Comparison of ENCODE assay signal across 17 cellular contexts in the genomic region with DNA sequence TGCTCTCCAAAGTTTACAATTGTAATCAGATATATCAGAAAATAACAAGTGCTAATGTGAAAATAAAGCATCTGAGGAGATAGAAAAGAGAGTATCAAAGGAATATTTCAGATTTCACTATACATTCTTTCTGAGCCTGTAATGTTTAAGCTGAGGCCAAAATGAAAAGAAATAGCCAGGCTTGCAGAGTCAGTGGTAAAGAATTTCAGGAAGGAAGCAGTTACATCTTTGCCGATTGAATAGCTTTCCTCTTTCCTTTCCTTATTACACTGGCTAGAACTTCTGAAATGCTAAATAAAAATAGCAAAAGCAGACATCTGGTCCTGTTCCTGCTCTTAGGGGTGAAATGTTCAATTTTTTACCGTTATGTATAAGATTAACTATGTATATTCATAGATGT.
A peak's percentile ranks its signal among the peaks of the same experiment; 100 is the strongest.
DNase-seq lines count a peak whose midpoint lies in the region; ATAC-seq and TF ChIP-seq lines count a peak whose summit lies in the region.
"Had no signal": no experiment of that assay in that cellular context is flagged by ENCODE, and none has a peak within 500 bp of the region (broad histone marks: within the 10 kb centered on the region; RNA-seq: fewer than 3 reads in every experiment).

No MANE protein-coding gene starts in this region.

- H3K27me3 Mint-ChIP-seq in CD14-positive monocyte (ENCODE audit: low read depth in 3 of 3) = peaks cover 0 to 2% (median 0%) of the 10 kb centered on the region in 3 donors
- H3K27me3 Mint-ChIP-seq in stimulated activated memory B cell treated with anti-CD40 and anti-IgM and Interleukin-4, amounts not matched to agents 10 μg/mL and 1 μg/mL and 100 μg/mL, for 72 hours = no peaks in the 10 kb centered on the region
- H3K27me3 Mint-ChIP-seq: stimulated activated naive CD8-positive, alpha-beta T cell treated with anti-CD3 and anti-CD28 coated beads, Interleukin-15, amount 100 ng/mL, for 72 hours had no signal

- peaks cover 0 to 7% (median 4%) of the 10 kb centered on the region in 7 donors for H3K9me3 Mint-ChIP-seq in CD14-positive monocyte
- H3K9me3 Mint-ChIP-seq in stimulated activated memory B cell treated with anti-CD40 and anti-IgM and Interleukin-4, amounts not matched to agents 10 μg/mL and 1 μg/mL and 100 μg/mL, for 72 hours = peaks cover 6% of the 10 kb centered on the region

- peak overlapping the region; percentile 20 for H3K4me2 ChIP-seq in skeletal muscle satellite cell (ENCODE audit: low read length)

- H3K27ac ChIP-seq in ascending aorta = no peak overlapping the region
- H3K27ac ChIP-seq: vagina had no signal

- no peak for ATAC-seq in stimulated activated memory B cell treated with anti-CD40 and anti-IgM and Interleukin-4, amounts not matched to agents 10 μg/mL and 1 μg/mL and 100 μg/mL, for 72 hours
- ATAC-seq: GM12878; stimulated activated naive CD8-positive, alpha-beta T cell treated with anti-CD3 and anti-CD28 coated beads, Interleukin-15, amount 100 ng/mL, for 72 hours had no signal

- no peaks in the 10 kb centered on the region for H3K4me1 Mint-ChIP-seq in CD14-positive monocyte
- H3K4me1 Mint-ChIP-seq in stimulated activated memory B cell treated with anti-CD40 and anti-IgM and Interleukin-4, amounts not matched to agents 10 μg/mL and 1 μg/mL and 100 μg/mL, for 72 hours = no peaks in the 10 kb centered on the region
- H3K4me1 Mint-ChIP-seq: mesothelial cell of epicardium; stimulated activated naive CD8-positive, alpha-beta T cell treated with anti-CD3 and anti-CD28 coated beads, Interleukin-15, amount 100 ng/mL, for 72 hours had no signal

- H3K4me3 Mint-ChIP-seq in CD14-positive monocyte = no peak overlapping the region
- H3K4me3 Mint-ChIP-seq in stimulated activated memory B cell treated with anti-CD40 and anti-IgM and Interleukin-4, amounts not matched to agents 10 μg/mL and 1 μg/mL and 100 μg/mL, for 72 hours = no peak overlapping the region
- H3K4me3 Mint-ChIP-seq: mesothelial cell of epicardium; stimulated activated naive CD8-positive, alpha-beta T cell treated with anti-CD3 and anti-CD28 coated beads, Interleukin-15, amount 100 ng/mL, for 72 hours had no signal

- H3K27me3 ChIP-seq in skeletal muscle satellite cell (ENCODE audit: control insufficient read depth, insufficient read depth, low read length) = no peaks in the 10 kb centered on the region
- H3K27me3 ChIP-seq in ascending aorta = no peaks in the 10 kb centered on the region
- H3K27me3 ChIP-seq: vagina had no signal

- H3K36me3 Mint-ChIP-seq in CD14-positive monocyte = no peaks in the 10 kb centered on the region
- no peaks in the 10 kb centered on the region for H3K36me3 Mint-ChIP-seq in stimulated activated memory B cell treated with anti-CD40 and anti-IgM and Interleukin-4, amounts not matched to agents 10 μg/mL and 1 μg/mL and 100 μg/mL, for 72 hours
- H3K36me3 Mint-ChIP-seq: mesothelial cell of epicardium had no signal

- H3K4me1 ChIP-seq in skeletal muscle satellite cell (ENCODE audit: control insufficient read depth, insufficient read depth, low read length) (peaks cover 21% of the 10 kb centered on the region), ascending aorta (no peaks in the 10 kb centered on the region)
- H3K4me1 ChIP-seq: vagina had no signal

- no peak overlapping the region for H3K27ac Mint-ChIP-seq in CD14-positive monocyte
- H3K27ac Mint-ChIP-seq in stimulated activated memory B cell treated with anti-CD40 and anti-IgM and Interleukin-4, amounts not matched to agents 10 μg/mL and 1 μg/mL and 100 μg/mL, for 72 hours = no peak overlapping the region
- H3K27ac Mint-ChIP-seq: stimulated activated naive CD8-positive, alpha-beta T cell treated with anti-CD3 and anti-CD28 coated beads, Interleukin-15, amount 100 ng/mL, for 72 hours had no signal

- intact Hi-C loops in CD14-positive monocyte (cut with micrococcal nuclease) (no loop called here), ascending aorta (cut with DNase I) (no loop called here)

- peak overlapping the region; percentile 28 for H3K9ac ChIP-seq in skeletal muscle satellite cell (ENCODE audit: low read depth, low read length)

- H3K9me3 ChIP-seq in skeletal muscle satellite cell (replicated peaks; ENCODE audit: low read length) (no peaks in the 10 kb centered on the region), ascending aorta (no peaks in the 10 kb centered on the region)
- H3K9me3 ChIP-seq: vagina had no signal

- H3K4me3 ChIP-seq in fibroblast of the aortic adventitia (ENCODE audit: low read depth, low read length) = no peak overlapping the region
- no peak overlapping the region for H3K4me3 ChIP-seq in skeletal muscle satellite cell (ENCODE audit: low read length)
- H3K4me3 ChIP-seq in ascending aorta = no peak overlapping the region
- H3K4me3 ChIP-seq: GM12878, vagina had no signal

- no peak for TF ChIP-seq CTCF in fibroblast of the aortic adventitia (IDR thresholded peaks at IDR 0.05; ENCODE audit: insufficient read depth, low read length)
- no peak for TF ChIP-seq CTCF in CD14-positive monocyte (IDR thresholded peaks at IDR 0.05)
- no peak for TF ChIP-seq CTCF in ascending aorta (IDR thresholded peaks at IDR 0.05)

- peak; percentile 1 for DNase-seq in HS-27A (ENCODE audit: low read depth)
- DNase-seq in amniotic epithelial cell (ENCODE audit: low read depth) = peak; percentile 45
- DNase-seq in fibroblast of the aortic adventitia (ENCODE audit: low read depth) = peak; percentile 41
- no peak for DNase-seq in CD14-positive monocyte (ENCODE audit: low spot score)
- DNase-seq in ascending aorta (ENCODE audit: low spot score in 2 of 2) = no peak
- DNase-seq: activated naive CD4-positive, alpha-beta T cell; glutamatergic neuron; NCI-H1694; NCI-H510A; nucleus accumbens; small intestine; stimulated activated naive CD8-positive, alpha-beta T cell treated with anti-CD3 and anti-CD28 coated beads, Interleukin-15, amount 100 ng/mL, for 72 hours had no signal

- no peaks in the 10 kb centered on the region for H3K36me3 ChIP-seq in skeletal muscle satellite cell (ENCODE audit: insufficient read depth, low read length)
- no peaks in the 10 kb centered on the region for H3K36me3 ChIP-seq in ascending aorta
- H3K36me3 ChIP-seq: vagina had no signal

Comparison
In these comparisons a context has a peak if more than half of its experiments do, and no peak if none do; other contexts are left out.
1. DNase-seq: peak in HS-27A (single experiment), amniotic epithelial cell (single experiment) and fibroblast of the aortic adventitia (single experiment); none in CD14-positive monocyte (single experiment) and ascending aorta (0 of 2).